ENCODE assay signal across 17 cellular contexts in genomic region chr1:31780632-31781031, GRCh38. TPM values are rescaled to one million over a fixed set of nuclear protein-coding genes. Genes with fewer than 3 reads are reported as not detected.
DNase-seq lines count a peak whose midpoint lies in the region; ATAC-seq, FAIRE-seq and TF ChIP-seq lines count a peak whose summit lies in the region.
"Had no signal": no experiment of that assay in that cellular context is flagged by ENCODE, and none has a peak within 500 bp of the region (broad histone marks: within the 10 kb centered on the region; RNA-seq: fewer than 3 reads in every experiment).

No MANE protein-coding gene starts in this region.

- H3K79me1 ChIP-seq in H9 (ENCODE audit: insufficient read depth, low read depth, low read length, poor library complexity, severe bottlenecking) (no peaks in the 10 kb centered on the region), mesenchymal stem cell (replicated peaks; ENCODE audit: low read length, poor library complexity, severe bottlenecking) (no peaks in the 10 kb centered on the region)

- H3K14ac ChIP-seq in H9 (ENCODE audit: insufficient read depth, low read length) (no peak overlapping the region), mesenchymal stem cell (ENCODE audit: low read length in 2 of 2) (no peak overlapping the region)

- H3K23ac ChIP-seq in H9 (ENCODE audit: insufficient read length, low read depth, low read length), result no peak overlapping the region
- H3K23ac ChIP-seq in mesenchymal stem cell (ENCODE audit: low read length in 2 of 2), result no peak overlapping the region

- no peak overlapping the region for H4K5ac ChIP-seq in H9 (ENCODE audit: insufficient read length, low read depth, low read length)

- H2AK5ac ChIP-seq in H9 (ENCODE audit: insufficient read length, low read length), result no peak overlapping the region
- no peak overlapping the region for H2AK5ac ChIP-seq in mesenchymal stem cell (ENCODE audit: low read length, severe bottlenecking)

- H3K18ac ChIP-seq in H9 (ENCODE audit: insufficient read length, low read depth, low read length), result no peak overlapping the region
- H3K18ac ChIP-seq in mesenchymal stem cell (ENCODE audit: low read depth in 1 of 2, low read length in 2 of 2), result peak overlapping the region in 1 of 2 experiments; percentile 56

- ATAC-seq in A549 (peak in 1 of 2 experiments; percentile 26; a peak in 2 of 6 replicates), WTC11 (0 out of 2 replicates have a peak, but pooled peaks have one; percentile 5)

- peak overlapping the region in 1 of 2 experiments; percentile 58; a peak in 2 of 6 replicates for H3K27ac ChIP-seq in A549
- no peak overlapping the region for H3K27ac ChIP-seq in H9 (ENCODE audit: insufficient read length, low read depth, low read length)
- no peak overlapping the region for H3K27ac ChIP-seq in mesenchymal stem cell (ENCODE audit: low read length, poor library complexity, severe bottlenecking)
- H3K27ac ChIP-seq: C4-2B, KMS-11, Peyer's patch had no signal

- H2BK5ac ChIP-seq in H9 (ENCODE audit: insufficient read length, low read length) (no peak overlapping the region), mesenchymal stem cell (ENCODE audit: low read depth, low read length, poor library complexity, severe bottlenecking) (no peak overlapping the region)

- no peak overlapping the region for H2BK20ac ChIP-seq in H9 (ENCODE audit: low read depth, low read length, poor library complexity, severe bottlenecking)

- H3K4me3 Mint-ChIP-seq in H9 (no peak overlapping the region), WTC11 (no peak overlapping the region), progenitor cell of endocrine pancreas (ENCODE audit: low read depth) (no peak overlapping the region)
- H3K4me3 Mint-ChIP-seq in activated CD4-positive, alpha-beta memory T cell treated with anti-CD3 and anti-CD28 coated beads, Interleukin-2, amount 10 ng/mL, durations not matched to agents 7 days and 5 days, result no peak overlapping the region

- H2BK120ac ChIP-seq in H9 (ENCODE audit: low read depth, low read length, poor library complexity, severe bottlenecking) (no peak overlapping the region), mesenchymal stem cell (ENCODE audit: low read depth, low read length) (no peak overlapping the region)

- no peak for TF ChIP-seq CTCF in A549 (IDR thresholded peaks at IDR 0.05)
- no peak for TF ChIP-seq CTCF in H9 (conservative IDR thresholded peaks at IDR 0.05)
- TF ChIP-seq CTCF in WTC11 (IDR thresholded peaks at IDR 0.05), result no peak
- no peak for TF ChIP-seq CTCF in progenitor cell of endocrine pancreas (IDR thresholded peaks at IDR 0.05; ENCODE audit: unreplicated experiment)

- no peak overlapping the region for H4K8ac ChIP-seq in H9 (replicated peaks; ENCODE audit: insufficient read length, low read depth, low read length)
- no peak overlapping the region for H4K8ac ChIP-seq in mesenchymal stem cell (ENCODE audit: low read length)

- no peak overlapping the region for H3K56ac ChIP-seq in H9 (ENCODE audit: insufficient read length, low read depth, low read length)

- no peak overlapping the region for H2BK12ac ChIP-seq in H9 (ENCODE audit: insufficient read length, low read depth, low read length)
- H2BK12ac ChIP-seq in mesenchymal stem cell (ENCODE audit: low read length in 2 of 2), result no peak overlapping the region

- no peak for FAIRE-seq in A549 (lab: Jason Lieb, UNC)
- FAIRE-seq: H54 had no signal

- H3K27me3 ChIP-seq in H9 (ENCODE audit: insufficient read depth, low read length), result no peaks in the 10 kb centered on the region
- H3K27me3 ChIP-seq in mesenchymal stem cell (ENCODE audit: control insufficient read depth in 1 of 2, insufficient read depth in 1 of 2, low read length in 2 of 2), result peaks cover 24 to 34% of the 10 kb centered on the region in 2 experiments
- H3K27me3 ChIP-seq: Peyer's patch had no signal

- H3K9ac ChIP-seq in H9 (ENCODE audit: extremely low read depth, insufficient read length, low read length), result no peak overlapping the region
- H3K9ac ChIP-seq in mesenchymal stem cell (ENCODE audit: low read length), result no peak overlapping the region
- H3K9ac ChIP-seq: KMS-11, SK-N-SH had no signal

- H3K36me3 Mint-ChIP-seq in H9 (ENCODE audit: insufficient read depth in 1 of 3, low read depth in 3 of 3) (no peaks in the 10 kb centered on the region), WTC11 (no peaks in the 10 kb centered on the region), progenitor cell of endocrine pancreas (ENCODE audit: insufficient read depth) (no peaks in the 10 kb centered on the region)
- H3K36me3 Mint-ChIP-seq in activated CD4-positive, alpha-beta memory T cell treated with anti-CD3 and anti-CD28 coated beads, Interleukin-2, amount 10 ng/mL, durations not matched to agents 7 days and 5 days (ENCODE audit: low read depth), result no peaks in the 10 kb centered on the region

- H3K27me3 Mint-ChIP-seq in H9 (ENCODE audit: low read depth) (peaks cover 26% of the 10 kb centered on the region), WTC11 (ENCODE audit: low read depth) (peaks cover 12% of the 10 kb centered on the region; the same call in 1 of the 2 replicates), progenitor cell of endocrine pancreas (peaks cover 26% of the 10 kb centered on the region)
- H3K27me3 Mint-ChIP-seq in activated CD4-positive, alpha-beta memory T cell treated with anti-CD3 and anti-CD28 coated beads, Interleukin-2, amount 10 ng/mL, durations not matched to agents 7 days and 5 days, result peaks cover 13% of the 10 kb centered on the region

- CTCF ChIA-PET in A549 (lab: Yijun Ruan, JAX) (interaction anchor here (1.2 to 18.6 kb wide), 3 partner anchors 8 to 118 kb away, joined by 3 to 242 read pairs (median 16); partner anchors contain the start of gene ADGRB2), WTC11 (lab: Charles Lee) (interaction anchor here (3.2 to 5.8 kb wide), 4 partner anchors 8 to 65 kb away, joined by 12 to 53 read pairs (median 14); partner anchors contain the start of gene ADGRB2)
- CTCF ChIA-PET in activated CD4-positive, alpha-beta memory T cell treated with anti-CD3 and anti-CD28 coated beads, Interleukin-2, amount 10 ng/mL, durations not matched to agents 7 days and 5 days (lab: Charles Lee), result interaction anchor here (0.9 to 1.7 kb wide), 2 partner anchors 9 to 232 kb away, joined by 3 to 5 read pairs; no protein-coding TSS in a partner anchor

- H4K20me1 ChIP-seq in H9 (ENCODE audit: control insufficient read depth, insufficient read depth, insufficient read length), result no peaks in the 10 kb centered on the region

- 44% methylated on average over 2 of the region's 2 CpGs for WGBS in A549 (ENCODE audit: missing lambda C conversion rate)
- WGBS in H9 (ENCODE audit: extremely low coverage, insufficient read length, low lambda C conversion rate), result no CpG with 5 or more reads among the region's 2 CpGs
- WGBS in mesenchymal stem cell, result 58% methylated on average over 2 of the region's 2 CpGs

- H3K4me1 Mint-ChIP-seq in H9, result peaks cover 40 to 46% of the 10 kb centered on the region in 2 experiments
- peaks cover 39% of the 10 kb centered on the region for H3K4me1 Mint-ChIP-seq in WTC11
- H3K4me1 Mint-ChIP-seq in progenitor cell of endocrine pancreas (ENCODE audit: low read depth), result peaks cover 11% of the 10 kb centered on the region
- peaks cover 10% of the 10 kb centered on the region for H3K4me1 Mint-ChIP-seq in activated CD4-positive, alpha-beta memory T cell treated with anti-CD3 and anti-CD28 coated beads, Interleukin-2, amount 10 ng/mL, durations not matched to agents 7 days and 5 days

- TF ChIP-seq POLR2A in A549 (IDR thresholded peaks at IDR 0.05; ENCODE audit: low read length), result no peak

- POLR2A ChIA-PET in A549 (lab: Yijun Ruan, JAX), result no interaction called here
- POLR2A ChIA-PET in WTC11 (lab: Charles Lee), result no interaction called here
- POLR2A ChIA-PET in activated CD4-positive, alpha-beta memory T cell treated with anti-CD3 and anti-CD28 coated beads, Interleukin-2, amount 10 ng/mL, durations not matched to agents 7 days and 5 days (lab: Charles Lee), result no interaction called here

- H2AFZ ChIP-seq in H9 (ENCODE audit: low read length) (no peak overlapping the region), mesenchymal stem cell (ENCODE audit: low read depth, low read length) (no peak overlapping the region)

- H3K4me1 ChIP-seq in A549 (peaks cover 6% of the 10 kb centered on the region; the same call in 2 of the 3 replicates), H9 (ENCODE audit: insufficient read depth, low read length) (peaks cover 8% of the 10 kb centered on the region; the same call in 1 of the 2 replicates), mesenchymal stem cell (ENCODE audit: control insufficient read depth, insufficient read depth, low read depth, low read length) (peaks cover 1% of the 10 kb centered on the region)

- no peaks in the 10 kb centered on the region for H3K9me3 ChIP-seq in A549
- H3K9me3 ChIP-seq in H9 (ENCODE audit: control insufficient read depth, low read depth, low read length), result no peaks in the 10 kb centered on the region
- H3K9me3 ChIP-seq in mesenchymal stem cell (ENCODE audit: control insufficient read depth, low read length), result no peaks in the 10 kb centered on the region
- H3K9me3 ChIP-seq: Peyer's patch, SK-N-SH had no signal

- H3K4me2 ChIP-seq in A549, result no peak overlapping the region
- H3K4me2 ChIP-seq in H9 (ENCODE audit: insufficient read depth, insufficient read length, low read length), result no peak overlapping the region
- no peak overlapping the region for H3K4me2 ChIP-seq in mesenchymal stem cell (ENCODE audit: low read length, poor library complexity, severe bottlenecking)
- H3K4me2 ChIP-seq: KMS-11 had no signal

- H3K23me2 ChIP-seq in H9 (ENCODE audit: insufficient read length, low read depth, low read length, poor library complexity, severe bottlenecking), result no peaks in the 10 kb centered on the region

- no peak for TF ChIP-seq EP300 in A549 (IDR thresholded peaks at IDR 0.05)

- no peaks in the 10 kb centered on the region for H3K36me3 ChIP-seq in mesenchymal stem cell (ENCODE audit: control insufficient read depth in 1 of 2, insufficient read depth in 2 of 2, low read depth in 1 of 2, low read length in 2 of 2)
- H3K36me3 ChIP-seq: Peyer's patch had no signal

- no peak for TF ChIP-seq RAD21 in A549 (conservative IDR thresholded peaks at IDR 0.05 in 1 of 2, IDR thresholded peaks at IDR 0.05 in 1 of 2)

- no peak overlapping the region for H3K4ac ChIP-seq in H9 (ENCODE audit: low read depth, low read length)
- H3K4ac ChIP-seq in mesenchymal stem cell (ENCODE audit: low read depth in 1 of 2, low read length in 2 of 2), result no peak overlapping the region

- no peak for DNase-seq in A549 (ENCODE audit: low read depth in 1 of 2, low spot score in 1 of 2)
- no peak for DNase-seq in H9
- no peak for DNase-seq in WTC11 (ENCODE audit: low spot score)
- DNase-seq in mesenchymal stem cell, result no peak
- no peak for DNase-seq in progenitor cell of endocrine pancreas (ENCODE audit: low spot score, unreplicated experiment)
- no peak for DNase-seq in central memory CD4-positive, alpha-beta T cell
- DNase-seq in cerebellar nuclear complex (lab: John Stamatoyannopoulos, UW), result no peak
- DNase-seq in activated CD4-positive, alpha-beta memory T cell treated with anti-CD3 and anti-CD28 coated beads, Interleukin-2, amount 10 ng/mL, durations not matched to agents 7 days and 5 days, result no peak
- DNase-seq: NCI-H1436 treated with DMSO at 0.1 percent for 48 hours, NCI-H2029 treated with DMSO at 0.1 percent for 48 hours, NCI-H510A, SHP77 had no signal

- no peak overlapping the region for H3T11ph ChIP-seq in H9 (ENCODE audit: low read length)

- H3K79me2 ChIP-seq in H9 (ENCODE audit: insufficient read depth, low read length), result no peaks in the 10 kb centered on the region

- no peak overlapping the region for H3K4me3 ChIP-seq in A549
- no peak overlapping the region for H3K4me3 ChIP-seq in mesenchymal stem cell (ENCODE audit: insufficient read depth in 1 of 2, low read depth in 1 of 2, low read length in 2 of 2)
- H3K4me3 ChIP-seq: Peyer's patch had no signal

- H3K27ac Mint-ChIP-seq in H9 (peak overlapping the region in 2 of 3 experiments; percentile 3 to 88; a peak in 2 of 7 replicates), WTC11 (no peak overlapping the region), progenitor cell of endocrine pancreas (no peak overlapping the region)
- no peak overlapping the region for H3K27ac Mint-ChIP-seq in activated CD4-positive, alpha-beta memory T cell treated with anti-CD3 and anti-CD28 coated beads, Interleukin-2, amount 10 ng/mL, durations not matched to agents 7 days and 5 days

- H2BK15ac ChIP-seq in H9 (ENCODE audit: low read depth, low read length) (no peak overlapping the region), mesenchymal stem cell (ENCODE audit: low read depth, poor library complexity, severe bottlenecking) (peak overlapping the region; percentile 12)

- H3K9me3 Mint-ChIP-seq in H9 (no peaks in the 10 kb centered on the region), WTC11 (no peaks in the 10 kb centered on the region), progenitor cell of endocrine pancreas (ENCODE audit: low read depth) (no peaks in the 10 kb centered on the region)
- no peaks in the 10 kb centered on the region for H3K9me3 Mint-ChIP-seq in activated CD4-positive, alpha-beta memory T cell treated with anti-CD3 and anti-CD28 coated beads, Interleukin-2, amount 10 ng/mL, durations not matched to agents 7 days and 5 days

- no peak overlapping the region for H4K91ac ChIP-seq in H9 (ENCODE audit: insufficient read length, low read depth, low read length)
- H4K91ac ChIP-seq in mesenchymal stem cell (ENCODE audit: low read length), result no peak overlapping the region

RNA-seq across cellular contexts. Expression of gene ADGRB2, which starts 16.5 kb away (rescaled TPM):
- polyA plus RNA-seq in A549 (2011; rRNA removed) (2.3 and 2.7 TPM in 2 replicates), A549 (2017; fragmentation: RNase III; extraction: RNeasy Plus Mini Kit Qiagen cat#74134 plus additional on column Dnase treatment) (6.3 to 7.0 TPM (median 6.6 TPM) in 3 replicates)
- polyA plus RNA-seq in A549 (2012; cell fraction: cytosol; rRNA removed), result 6.5 and 9.5 TPM in 2 replicates
- polyA plus RNA-seq in A549 (2012; cell fraction: nucleus; rRNA removed), result 28.3 and 34.0 TPM in 2 replicates
- 2.5 and 3.3 TPM in 2 replicates for polyA minus RNA-seq in A549 (2011; rRNA and poly(A)+ RNA removed)
- total RNA-seq in H9 (2021) (10.7 and 10.9 TPM in 2 replicates), WTC11 (2021) (29.6 to 39.3 TPM (median 30.1 TPM) in 3 replicates), progenitor cell of endocrine pancreas (4.6 and 5.5 TPM in 2 replicates)
- 6.1 TPM for polyA plus RNA-seq in mesenchymal stem cell (2013, experiment 1 of 2)
- 5.3 TPM for polyA plus RNA-seq in mesenchymal stem cell (2013, experiment 2 of 2)
- under 1 TPM; 0.68 to 0.81 TPM for total RNA-seq in activated CD4-positive, alpha-beta memory T cell treated with anti-CD3 and anti-CD28 coated beads, Interleukin-2, amount 10 ng/mL, durations not matched to agents 7 days and 5 days

RNA-seq across cellular contexts. Expression of gene SPOCD1, which starts 35.2 kb away (rescaled TPM):
- polyA plus RNA-seq in A549 (2011; rRNA removed), result 0.98 and 1.2 TPM in 2 replicates
- 1.2 and 2.4 TPM in 2 replicates for polyA plus RNA-seq in A549 (2012; cell fraction: cytosol; rRNA removed)
- polyA plus RNA-seq in A549 (2012; cell fraction: nucleus; rRNA removed), result 5.9 and 7.2 TPM in 2 replicates
- polyA plus RNA-seq in A549 (2017; fragmentation: RNase III; extraction: RNeasy Plus Mini Kit Qiagen cat#74134 plus additional on column Dnase treatment), result 4.8 to 6.4 TPM (median 5.5 TPM) in 3 replicates
- polyA minus RNA-seq in A549 (2011; rRNA and poly(A)+ RNA removed), result 1.7 and 1.8 TPM in 2 replicates
- total RNA-seq in H9 (2021), result 1.5 and 2.7 TPM in 2 replicates
- 3.0 to 4.9 TPM (median 3.7 TPM) in 3 replicates for total RNA-seq in WTC11 (2021)
- polyA plus RNA-seq in mesenchymal stem cell (2013, experiment 1 of 2), result 20.4 TPM
- polyA plus RNA-seq in mesenchymal stem cell (2013, experiment 2 of 2), result 20.7 TPM
- 0.36 and 0.91 TPM in 2 replicates for total RNA-seq in progenitor cell of endocrine pancreas
- total RNA-seq in activated CD4-positive, alpha-beta memory T cell treated with anti-CD3 and anti-CD28 coated beads, Interleukin-2, amount 10 ng/mL, durations not matched to agents 7 days and 5 days, result under 1 TPM; 0.08 to 0.15 TPM

Comparison
In these comparisons a context has a peak if more than half of its experiments do, and no peak if none do; other contexts are left out.
1. H3K27ac Mint-ChIP-seq: peak in H9 (2 of 3); none in WTC11 (single experiment), progenitor cell of endocrine pancreas (single experiment) and activated CD4-positive, alpha-beta memory T cell treated with anti-CD3 and anti-CD28 coated beads, Interleukin-2, amount 10 ng/mL, durations not matched to agents 7 days and 5 days (single experiment).